Comparison of ENCODE assay signal across 1 cellular context in the genomic region with DNA sequence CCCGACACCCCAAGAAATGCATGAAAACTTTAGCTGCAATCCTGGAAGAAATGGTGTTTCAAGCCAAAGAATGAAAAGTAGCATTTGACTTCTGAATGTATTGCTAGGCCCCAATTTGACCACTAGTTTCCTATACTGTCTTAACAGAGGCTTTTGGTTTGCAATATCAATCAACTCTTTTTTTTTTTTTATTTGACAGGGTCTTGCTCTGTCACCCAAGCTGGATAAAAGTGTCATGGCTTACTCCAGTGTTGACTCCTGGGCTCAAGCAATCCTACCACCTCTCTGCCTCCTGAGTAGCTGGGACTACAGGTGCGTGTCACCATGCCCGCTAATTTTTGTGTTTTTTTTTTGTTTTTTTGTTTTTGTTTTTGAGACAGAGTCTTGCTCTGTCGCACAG.
TF ChIP-seq lines count a peak whose summit lies in the region.

No MANE protein-coding gene starts in this region.

TF ChIP-seq in GM12878, 131 proteins besides CTCF, POLR2A, EP300 and RAD21:
- no peak for TF ChIP-seq HDGF (IDR thresholded peaks at IDR 0.05)
- TF ChIP-seq, protein P1, sequence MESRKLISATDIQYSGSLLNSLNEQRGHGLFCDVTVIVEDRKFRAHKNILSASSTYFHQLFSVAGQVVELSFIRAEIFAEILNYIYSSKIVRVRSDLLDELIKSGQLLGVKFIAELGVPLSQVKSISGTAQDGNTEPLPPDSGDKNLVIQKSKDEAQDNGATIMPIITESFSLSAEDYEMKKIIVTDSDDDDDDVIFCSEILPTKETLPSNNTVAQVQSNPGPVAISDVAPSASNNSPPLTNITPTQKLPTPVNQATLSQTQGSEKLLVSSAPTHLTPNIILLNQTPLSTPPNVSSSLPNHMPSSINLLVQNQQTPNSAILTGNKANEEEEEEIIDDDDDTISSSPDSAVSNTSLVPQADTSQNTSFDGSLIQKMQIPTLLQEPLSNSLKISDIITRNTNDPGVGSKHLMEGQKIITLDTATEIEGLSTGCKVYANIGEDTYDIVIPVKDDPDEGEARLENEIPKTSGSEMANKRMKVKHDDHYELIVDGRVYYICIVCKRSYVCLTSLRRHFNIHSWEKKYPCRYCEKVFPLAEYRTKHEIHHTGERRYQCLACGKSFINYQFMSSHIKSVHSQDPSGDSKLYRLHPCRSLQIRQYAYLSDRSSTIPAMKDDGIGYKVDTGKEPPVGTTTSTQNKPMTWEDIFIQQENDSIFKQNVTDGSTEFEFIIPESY (IDR thresholded peaks at IDR 0.05): peak; percentile 61; the same call in 1 of the 2 replicates
- TF ChIP-seq, protein P2, sequence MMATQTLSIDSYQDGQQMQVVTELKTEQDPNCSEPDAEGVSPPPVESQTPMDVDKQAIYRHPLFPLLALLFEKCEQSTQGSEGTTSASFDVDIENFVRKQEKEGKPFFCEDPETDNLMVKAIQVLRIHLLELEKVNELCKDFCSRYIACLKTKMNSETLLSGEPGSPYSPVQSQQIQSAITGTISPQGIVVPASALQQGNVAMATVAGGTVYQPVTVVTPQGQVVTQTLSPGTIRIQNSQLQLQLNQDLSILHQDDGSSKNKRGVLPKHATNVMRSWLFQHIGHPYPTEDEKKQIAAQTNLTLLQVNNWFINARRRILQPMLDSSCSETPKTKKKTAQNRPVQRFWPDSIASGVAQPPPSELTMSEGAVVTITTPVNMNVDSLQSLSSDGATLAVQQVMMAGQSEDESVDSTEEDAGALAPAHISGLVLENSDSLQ (IDR thresholded peaks at IDR 0.05): peak; percentile 71
